In genomic region chr2:113892004-113892740, GRCh38 we compare ENCODE assay signal across 9 cellular contexts. TPM values are rescaled to one million over a fixed set of nuclear protein-coding genes. Genes with fewer than 3 reads are reported as not detected.
A peak's percentile ranks its signal among the peaks of the same experiment; 100 is the strongest.
DNase-seq lines count a peak whose midpoint lies in the region; ATAC-seq, FAIRE-seq and TF ChIP-seq lines count a peak whose summit lies in the region.
"Had no signal": no experiment of that assay in that cellular context is flagged by ENCODE, and none has a peak within 500 bp of the region (broad histone marks: within the 10 kb centered on the region; RNA-seq: fewer than 3 reads in every experiment).

No MANE protein-coding gene starts in this region.

- CTCF ChIA-PET in Panc1 (lab: Charles Lee) (no interaction called here), endothelial cell of umbilical vein (lab: Charles Lee) (interaction anchor here (1.7 kb wide), 1 partner anchor 10 kb away, joined by 4 read pairs; no protein-coding TSS in a partner anchor)

- H3K9me3 ChIP-seq in Panc1 (ENCODE audit: control insufficient read depth, insufficient read depth, low read depth, low read length) (no peaks in the 10 kb centered on the region), endothelial cell of umbilical vein (replicated peaks; ENCODE audit: control insufficient read depth, insufficient read depth, low read length) (no peaks in the 10 kb centered on the region), psoas muscle (no peaks in the 10 kb centered on the region)

- intact Hi-C loops in Panc1 (cut with micrococcal nuclease; ENCODE audit: unreplicated experiment) (no loop called here), endothelial cell of umbilical vein (cut with micrococcal nuclease) (loop anchor here (5.0 kb wide), 1 partner anchor 75 kb away; no protein-coding TSS in a partner anchor), psoas muscle (cut with DNase I) (loop anchor here in 1 of 2 donors (5.0 kb wide), 1 partner anchor 135 kb away; the partner anchor contains the start of gene SLC35F5)

- no peak overlapping the region for H2AFZ ChIP-seq in endothelial cell of umbilical vein (ENCODE audit: low read depth, low read length)

- H3K27ac ChIP-seq in Panc1 (ENCODE audit: low read length) (peak overlapping the region; percentile 87), endothelial cell of umbilical vein (ENCODE audit: insufficient read depth, low read depth, low read length) (peak overlapping the region; percentile 83), psoas muscle (peak overlapping the region; percentile 98)

- in situ Hi-C loops in Panc1 (cut with HindIII; ENCODE audit: low pct_unique_long_range_greater_than_20kb, low sequenced_read_pairs): no loop called here

- no peak for TF ChIP-seq POLR2A in endothelial cell of umbilical vein (IDR thresholded peaks at IDR 0.05; ENCODE audit: low read depth, low read length)

- BruUV-seq in Panc1 (replicated peaks; lab: Mats Ljungman, UMichigan): no TSS peak
- BruUV-seq in endothelial cell of umbilical vein (replicated peaks; lab: Mats Ljungman, UMichigan): no TSS peak

- H3K4me3 ChIP-seq in GM12865 (ENCODE audit: low read depth, low read length) (peak overlapping the region; percentile 98), Panc1 (ENCODE audit: low read depth in 2 of 2, low read length in 2 of 2) (peak overlapping the region; percentile 93 to 97), endothelial cell of umbilical vein (replicated peaks in 1 of 3; ENCODE audit: insufficient read depth in 1 of 3, low read depth in 1 of 3, low read length in 3 of 3) (peak overlapping the region in 2 of 3 experiments; percentile 99), psoas muscle (peak overlapping the region; percentile 92)

- peak; percentile 32 for DNase-seq in GM12865 (ENCODE audit: low read depth)
- no peak for DNase-seq in Panc1 (ENCODE audit: low read depth, low spot score)
- DNase-seq in endothelial cell of umbilical vein (ENCODE audit: low read depth, low spot score): no peak
- DNase-seq in psoas muscle: no peak
- DNase-seq in COLO829 (ENCODE audit: low spot score): no peak
- no peak for DNase-seq in NCI-H1930 (lab: John Stamatoyannopoulos, UW)
- no peak for DNase-seq in stimulated activated CD4-positive, alpha-beta T cell treated with anti-CD3 and anti-CD28 coated beads, Interleukin-15, amount 100 ng/mL, for 24 hours
- DNase-seq: NCI-H1436 had no signal

- 28 to 34% (median 28%) methylated on average over 6 of the region's 6 CpGs for WGBS in psoas muscle, 3 donors

- peak overlapping the region; percentile 99 for H3K4me2 ChIP-seq in endothelial cell of umbilical vein (ENCODE audit: insufficient read depth, low read length)

- ATAC-seq in Panc1 (no peak), psoas muscle (no peak), GM19324 (IDR thresholded peaks at IDR 0.05; ENCODE audit: low FRiP score, unreplicated experiment) (no peak)

- peak overlapping the region; percentile 94 for H3K9ac ChIP-seq in endothelial cell of umbilical vein (replicated peaks; ENCODE audit: extremely low read depth, insufficient read depth, low read length)

- POLR2A ChIA-PET in Panc1 (lab: Charles Lee) (interaction anchor here (0.5 kb wide), 1 partner anchor 10 kb away, joined by 4 read pairs; no protein-coding TSS in a partner anchor), endothelial cell of umbilical vein (lab: Charles Lee) (no interaction called here)

- H3K27me3 ChIP-seq in Panc1 (ENCODE audit: control insufficient read depth, insufficient read depth, low read length) (no peaks in the 10 kb centered on the region), endothelial cell of umbilical vein (ENCODE audit: control insufficient read depth in 2 of 2, insufficient read depth in 2 of 2, low read length in 2 of 2) (no peaks in the 10 kb centered on the region), psoas muscle (ENCODE audit: insufficient read depth in 3 of 3, low read length in 2 of 3) (no peaks in the 10 kb centered on the region)

- H4K20me1 ChIP-seq in endothelial cell of umbilical vein (replicated peaks; ENCODE audit: control insufficient read depth, extremely low read depth, insufficient read depth, low read length): peaks cover 15% of the 10 kb centered on the region

- H3K79me2 ChIP-seq in endothelial cell of umbilical vein (ENCODE audit: control insufficient read depth, insufficient read depth, low read length): peaks cover 88% of the 10 kb centered on the region

- H3K4me1 ChIP-seq in Panc1 (ENCODE audit: control insufficient read depth, insufficient read depth, low read length) (peaks cover 64% of the 10 kb centered on the region), endothelial cell of umbilical vein (ENCODE audit: control insufficient read depth, extremely low read depth, insufficient read depth, low read length) (peaks cover 61% of the 10 kb centered on the region), psoas muscle (peaks cover 62% of the 10 kb centered on the region)

- FAIRE-seq in endothelial cell of umbilical vein (lab: Jason Lieb, UNC): no peak

- dilution Hi-C loops in endothelial cell of umbilical vein (cut with MboI; ENCODE audit: extremely low pct_ligation_motif_present, low sequenced_read_pairs): no loop called here

- TF ChIP-seq CTCF in GM12865 (IDR thresholded peaks at IDR 0.05; ENCODE audit: insufficient read depth, low read depth, low read length, missing control alignments): no peak
- TF ChIP-seq CTCF in Panc1 (IDR thresholded peaks at IDR 0.05): no peak
- TF ChIP-seq CTCF in endothelial cell of umbilical vein (IDR thresholded peaks at IDR 0.05; ENCODE audit: extremely low read depth in 1 of 2, insufficient read depth in 1 of 2, low read depth in 1 of 2, low read length in 2 of 2): no peak
- no peak for TF ChIP-seq CTCF in psoas muscle (IDR thresholded peaks at IDR 0.05)

- H3K9me1 ChIP-seq in endothelial cell of umbilical vein (replicated peaks; ENCODE audit: control insufficient read depth, extremely low read depth, insufficient read depth, low read length): peaks cover 7% of the 10 kb centered on the region

- H3K36me3 ChIP-seq in Panc1 (ENCODE audit: control insufficient read depth, insufficient read depth, low read length) (no peaks in the 10 kb centered on the region; the same call in none of the 2 replicates), endothelial cell of umbilical vein (ENCODE audit: control insufficient read depth in 2 of 2, extremely low read depth in 1 of 2, insufficient read depth in 2 of 2, low read length in 2 of 2) (peaks cover 0 to 2% of the 10 kb centered on the region in 2 experiments), psoas muscle (ENCODE audit: insufficient read depth in 1 of 2, low read depth in 1 of 2) (no peaks in the 10 kb centered on the region)

TF ChIP-seq in endothelial cell of umbilical vein, 7 proteins besides CTCF, POLR2A, EP300 and RAD21:
- TF ChIP-seq MAX (IDR thresholded peaks at IDR 0.05; ENCODE audit: insufficient read depth, insufficient read length): no peak
- TF ChIP-seq EZH2 (IDR thresholded peaks at IDR 0.05; ENCODE audit: borderline replicate concordance, low read depth, low read length, severe bottlenecking): no peak
- no peak for TF ChIP-seq POLR2AphosphoS5 (IDR thresholded peaks at IDR 0.05; ENCODE audit: insufficient read depth, low read depth, low read length)
- no peak for TF ChIP-seq FOS (IDR thresholded peaks at IDR 0.05; ENCODE audit: borderline replicate concordance, insufficient read depth, low read length)
- TF ChIP-seq JUN (IDR thresholded peaks at IDR 0.05; ENCODE audit: borderline replicate concordance, insufficient read depth, insufficient read length, low read depth): no peak
- no peak for TF ChIP-seq MYC (IDR thresholded peaks at IDR 0.05; ENCODE audit: low read depth, low read length)
- TF ChIP-seq GATA2 (IDR thresholded peaks at IDR 0.05; ENCODE audit: insufficient read depth, insufficient read length, low read depth, low read length): no peak
TF ChIP-seq in endothelial cell of umbilical vein: peak in this region for 0.

RNA-seq across cellular contexts. Expression of gene ACTR3, which starts 2.3 kb away (rescaled TPM):
- 347 TPM for total RNA-seq in Panc1 (2021; ENCODE audit: unreplicated experiment)
- polyA plus RNA-seq in Panc1 (2012; ENCODE audit: insufficient read length): 381 TPM
- 374 and 401 TPM in 2 replicates for total RNA-seq in endothelial cell of umbilical vein
- 83.3 and 120 TPM in 2 replicates for polyA plus RNA-seq in endothelial cell of umbilical vein
- polyA plus RNA-seq in endothelial cell of umbilical vein (2011; cell fraction: cytosol; rRNA removed): 157 and 172 TPM in 2 replicates
- 95.8 and 148 TPM in 2 replicates for polyA plus RNA-seq in endothelial cell of umbilical vein (2011; cell fraction: nucleus; rRNA removed)
- polyA plus RNA-seq in endothelial cell of umbilical vein (2012): 272 and 311 TPM in 2 replicates
- polyA minus RNA-seq in endothelial cell of umbilical vein: 465 and 521 TPM in 2 replicates
- polyA minus RNA-seq in endothelial cell of umbilical vein (2011; cell fraction: cytosol; rRNA and poly(A)+ RNA removed): 99.4 TPM
- polyA minus RNA-seq in endothelial cell of umbilical vein (2011; cell fraction: nucleus; rRNA and poly(A)+ RNA removed): 241 and 335 TPM in 2 replicates
- 100 to 1,000 TPM in 1 of 4 donors, 10 to 100 TPM in 3; 55.5 to 113 (median 88.2) TPM for total RNA-seq in psoas muscle
- polyA plus RNA-seq in psoas muscle: 100 to 1,000 TPM in 1 of 3 donors, 10 to 100 TPM in 2; 34.3 to 104 (median 79.7) TPM
